In the genomic region with DNA sequence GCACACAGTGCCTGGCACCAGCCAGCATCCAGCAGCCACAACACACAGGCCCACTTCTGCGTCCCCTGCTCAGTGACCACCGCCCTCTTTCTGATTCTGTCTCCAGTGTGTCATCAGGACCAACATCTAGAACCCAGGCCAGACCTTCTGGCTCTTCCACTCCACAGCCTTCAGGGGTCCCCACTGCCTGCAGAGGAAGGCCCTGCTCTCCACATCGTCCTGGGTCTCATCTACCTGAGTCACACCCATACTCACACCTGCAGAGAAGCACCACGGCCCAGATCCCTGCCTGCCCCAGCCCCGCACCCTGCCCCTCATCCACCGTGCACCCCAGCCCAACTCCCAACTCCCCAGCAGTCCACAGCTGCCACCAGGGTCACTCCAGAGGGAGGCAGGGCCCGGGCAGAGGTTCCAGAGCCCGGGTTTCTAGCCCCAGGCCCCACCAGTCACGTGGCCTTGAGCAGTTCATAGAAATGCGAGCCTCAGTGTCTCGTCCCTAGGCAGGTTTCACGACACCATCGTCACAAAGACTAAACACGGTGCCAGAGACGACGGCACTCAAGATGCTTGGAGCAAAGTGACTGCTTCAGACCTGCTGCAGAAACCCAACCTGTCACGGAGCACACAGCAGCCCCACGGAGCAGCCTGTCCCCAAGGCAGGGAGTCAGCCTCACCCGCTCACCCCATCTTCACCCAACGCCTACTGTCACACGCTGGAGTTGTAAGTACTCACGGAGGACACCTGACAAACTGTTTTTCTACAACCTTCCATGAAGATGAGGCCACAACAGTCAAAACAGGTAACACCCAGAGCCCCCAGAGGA, we compare ENCODE assay signal across 11 cellular contexts.
"Had no signal": no experiment of that assay in that cellular context is flagged by ENCODE, and none has a peak within 500 bp of the region (broad histone marks: within the 10 kb centered on the region; RNA-seq: fewer than 3 reads in every experiment).

No MANE protein-coding gene starts in this region.

- H3K27ac ChIP-seq: coronary artery, esophagus muscularis mucosa had no signal

- H3K27me3 Mint-ChIP-seq: activated CD4-positive, alpha-beta T cell treated with anti-CD3 and anti-CD28 coated beads, Interleukin-2, amount 10 ng/mL, durations not matched to agents 7 days and 5 days; activated naive CD8-positive, alpha-beta T cell; activated T-helper 17 cell treated with anti-CD3 and anti-CD28 coated beads, Interleukin-2, amount 50 U/mL, for 72 hours had no signal

- H3K9me3 ChIP-seq: esophagus muscularis mucosa had no signal

- H3K4me3 Mint-ChIP-seq: activated CD4-positive, alpha-beta T cell treated with anti-CD3 and anti-CD28 coated beads, Interleukin-2, amount 10 ng/mL, durations not matched to agents 7 days and 5 days; activated naive CD8-positive, alpha-beta T cell; activated T-helper 17 cell treated with anti-CD3 and anti-CD28 coated beads, Interleukin-2, amount 50 U/mL, for 72 hours; nephron had no signal

- H3K27me3 ChIP-seq: esophagus muscularis mucosa had no signal

- H3K27ac Mint-ChIP-seq: activated naive CD8-positive, alpha-beta T cell had no signal

- H3K9me3 Mint-ChIP-seq: activated CD4-positive, alpha-beta T cell treated with anti-CD3 and anti-CD28 coated beads, Interleukin-2, amount 10 ng/mL, durations not matched to agents 7 days and 5 days; activated T-helper 17 cell treated with anti-CD3 and anti-CD28 coated beads, Interleukin-2, amount 50 U/mL, for 72 hours; nephron had no signal

- H3K4me3 ChIP-seq: coronary artery, esophagus muscularis mucosa had no signal

- DNase-seq: activated CD4-positive, alpha-beta T cell treated with anti-CD3 and anti-CD28 coated beads, Interleukin-2, amount 10 ng/mL, durations not matched to agents 7 days and 5 days; amniotic stem cell; hippocampal formation; kidney glomerular epithelial cell; stimulated activated CD4-positive, alpha-beta T cell treated with anti-CD3 and anti-CD28 coated beads, Interleukin-2, amount 100 ng/mL, for 24 hours had no signal

- ATAC-seq: activated T-helper 17 cell treated with anti-CD3 and anti-CD28 coated beads, Interleukin-2, amount 50 U/mL, for 72 hours; sciatic nerve had no signal
